ENCODE assay signal across 8 cellular contexts in genomic region chr20:2101935-2102584, GRCh38. TPM values are rescaled to one million over a fixed set of nuclear protein-coding genes. Genes with fewer than 3 reads are reported as not detected.
DNase-seq lines count a peak whose midpoint lies in the region; ATAC-seq and TF ChIP-seq lines count a peak whose summit lies in the region.

No MANE protein-coding gene starts in this region.

- H3K4me3 ChIP-seq in Jurkat, Clone E6-1 (ENCODE audit: low read length) = peak overlapping the region; percentile 92
- peak overlapping the region; percentile 80 for H3K4me3 ChIP-seq in epithelial cell of proximal tubule (ENCODE audit: low read depth, low read length)

- DNase-seq in DMS53 treated with DMSO at 0.1 percent for 48 hours (lab: John Stamatoyannopoulos, UW; ENCODE audit: unreplicated experiment) (peak; percentile 85), OCI-M2 (lab: John Stamatoyannopoulos, UW; ENCODE audit: unreplicated experiment) (peak; percentile 79), epithelial cell of proximal tubule (ENCODE audit: low read depth) (peak; percentile 71), mucosa of gallbladder (ENCODE audit: low spot score) (peak; percentile 90)
- peak; percentile 86 for DNase-seq in Jurkat, Clone E6-1 (ENCODE audit: low read depth, low spot score)
- DNase-seq in activated T-cell treated with anti-CD3 and anti-CD28 coated beads, Interleukin-2, amount 50 U/mL, for 1 hour = peak; percentile 91
- peak; percentile 81 for DNase-seq in stimulated activated CD8-positive, alpha-beta memory T cell treated with anti-CD3 and anti-CD28 coated beads, Interleukin-4, amount 100 ng/mL, for 24 hours (ENCODE audit: low read depth)

- ATAC-seq in GM21723 (IDR thresholded peaks at IDR 0.05; ENCODE audit: unreplicated experiment) = peak; percentile 83

- no peak for TF ChIP-seq CTCF in epithelial cell of proximal tubule (conservative IDR thresholded peaks at IDR 0.05; ENCODE audit: low read depth, low read length)

RNA-seq across cellular contexts. Expression of gene STK35, which starts 0.4 kb away (rescaled TPM):
- 4.3 TPM for polyA plus RNA-seq in Jurkat, Clone E6-1 (2012; ENCODE audit: insufficient read depth, insufficient read length)
- total RNA-seq in epithelial cell of proximal tubule (23.8 and 30.7 TPM in 2 replicates), mucosa of gallbladder (21.0 TPM)

Comparison
In these comparisons a context has a peak if more than half of its experiments do, and no peak if none do; other contexts are left out.
1. Peak in every context shown above with its lines: DNase-seq, ATAC-seq and H3K4me3 ChIP-seq.